In genomic region chr4:2963185-2964076, GRCh38 we compare ENCODE assay signal across 8 cellular contexts. TPM values are rescaled to one million over a fixed set of nuclear protein-coding genes. Genes with fewer than 3 reads are reported as not detected.
A peak's percentile ranks its signal among the peaks of the same experiment; 100 is the strongest.
DNase-seq lines count a peak whose midpoint lies in the region; ATAC-seq and TF ChIP-seq lines count a peak whose summit lies in the region.

TSS of gene GRK4 (plus strand) at chr4:2963571. CDS start at chr4:2964071, 500 bp downstream.
TSS of gene NOP14 (minus strand) at chr4:2963406. CDS start at chr4:2963319, 87 bp downstream.

- H3K27me3 ChIP-seq in ovary (no peaks in the 10 kb centered on the region), thyroid gland (no peaks in the 10 kb centered on the region)

- H3K4me3 ChIP-seq in ovary (peak within 1 kb of the TSS; percentile 100), thyroid gland (replicated peaks in 1 of 3) (peak within 1 kb of the TSS; percentile 54 to 99 (median 82))

- H3K27me3 Mint-ChIP-seq in activated naive CD8-positive, alpha-beta T cell treated with anti-CD3 and anti-CD28 coated beads, Interleukin-2, amount 10 ng/mL, durations not matched to agents 7 days and 5 days = peaks cover 3% of the 10 kb centered on the region

- TF ChIP-seq CTCF in GM12872 (IDR thresholded peaks at IDR 0.05; ENCODE audit: insufficient read depth, low read depth, low read length) = peak; percentile 28; the same call in 1 of the 3 replicates
- peak in 2 of 3 donors; percentile 46 to 48 for TF ChIP-seq CTCF in ovary (IDR thresholded peaks at IDR 0.05)
- peak in 4 of 6 experiments; percentile 16 to 43 (median 38) for TF ChIP-seq CTCF in thyroid gland (IDR thresholded peaks at IDR 0.05)

- no peaks in the 10 kb centered on the region for H3K9me3 Mint-ChIP-seq in activated naive CD8-positive, alpha-beta T cell treated with anti-CD3 and anti-CD28 coated beads, Interleukin-2, amount 10 ng/mL, durations not matched to agents 7 days and 5 days

- POLR2A ChIA-PET in activated naive CD8-positive, alpha-beta T cell treated with anti-CD3 and anti-CD28 coated beads, Interleukin-2, amount 10 ng/mL, durations not matched to agents 7 days and 5 days (lab: Charles Lee) = interaction anchor here (0.7 to 3.1 kb wide), 18 partner anchors 9 to 551 kb away, joined by 3 to 10 read pairs (median 4); partner anchors contain the start of genes HTT and TNIP2

- peaks cover 12% of the 10 kb centered on the region for H3K4me1 ChIP-seq in ovary (ENCODE audit: insufficient read depth)
- peaks cover 23 to 24% of the 10 kb centered on the region in 2 donors for H3K4me1 ChIP-seq in thyroid gland

- TF ChIP-seq EP300 in ovary (IDR thresholded peaks at IDR 0.05) = no peak

- WGBS in ovary, 3 donors = 0 to 1% (median 1%) methylated on average over 35 to 118 of the region's 118 CpGs
- WGBS in thyroid gland, 2 donors = 0 to 1% methylated on average over 6 to 38 of the region's 118 CpGs

- H3K36me3 Mint-ChIP-seq in activated naive CD8-positive, alpha-beta T cell treated with anti-CD3 and anti-CD28 coated beads, Interleukin-2, amount 10 ng/mL, durations not matched to agents 7 days and 5 days = peaks cover 5% of the 10 kb centered on the region

- peak; percentile 43 for TF ChIP-seq POLR2A in ovary (IDR thresholded peaks at IDR 0.05)
- peak; percentile 24 to 75 for TF ChIP-seq POLR2A in thyroid gland (IDR thresholded peaks at IDR 0.05)

- DNase-seq in NCI-H1105 (lab: John Stamatoyannopoulos, UW) (peak; percentile 91), SKM-1 (lab: John Stamatoyannopoulos, UW; ENCODE audit: unreplicated experiment) (peak; percentile 98), Right ventricle myocardium superior (peak; percentile 99), ovary (peak; percentile 97 to 98 (median 98)), thyroid gland (peak; percentile 97 to 98)
- peak; percentile 96 for DNase-seq in activated naive CD8-positive, alpha-beta T cell treated with anti-CD3 and anti-CD28 coated beads, Interleukin-2, amount 10 ng/mL, durations not matched to agents 7 days and 5 days

- H3K36me3 ChIP-seq in ovary = no peaks in the 10 kb centered on the region
- H3K36me3 ChIP-seq in thyroid gland = no peaks in the 10 kb centered on the region

- H3K9me3 ChIP-seq in ovary (no peaks in the 10 kb centered on the region), thyroid gland (no peaks in the 10 kb centered on the region)

- H3K27ac Mint-ChIP-seq in activated naive CD8-positive, alpha-beta T cell treated with anti-CD3 and anti-CD28 coated beads, Interleukin-2, amount 10 ng/mL, durations not matched to agents 7 days and 5 days = peak within 1 kb of the TSS; percentile 79

- ATAC-seq in HG02678 (IDR thresholded peaks at IDR 0.05; ENCODE audit: unreplicated experiment) = peak; percentile 89
- ATAC-seq in activated naive CD8-positive, alpha-beta T cell treated with anti-CD3 and anti-CD28 coated beads, Interleukin-2, amount 10 ng/mL, durations not matched to agents 7 days and 5 days (ENCODE audit: low read depth) = peak; percentile 86
- ATAC-seq in Right ventricle myocardium superior (ENCODE audit: poor library complexity) = peak; percentile 98

- intact Hi-C loops in Right ventricle myocardium superior (cut with DNase I) = no loop called here
- intact Hi-C loops in ovary (cut with DNase I) = loop anchor here in 1 of 4 donors (5.0 kb wide), 1 partner anchor 1714 kb away; no protein-coding TSS in a partner anchor
- intact Hi-C loops in thyroid gland (cut with DNase I) = no loop called here

- H3K27ac ChIP-seq in ovary (peak within 1 kb of the TSS; percentile 4 to 68), thyroid gland (peak within 1 kb of the TSS; percentile 5 to 84 (median 78))

- H3K4me1 Mint-ChIP-seq in activated naive CD8-positive, alpha-beta T cell treated with anti-CD3 and anti-CD28 coated beads, Interleukin-2, amount 10 ng/mL, durations not matched to agents 7 days and 5 days = peaks cover 31% of the 10 kb centered on the region

- H3K4me3 Mint-ChIP-seq in activated naive CD8-positive, alpha-beta T cell treated with anti-CD3 and anti-CD28 coated beads, Interleukin-2, amount 10 ng/mL, durations not matched to agents 7 days and 5 days = peak within 1 kb of the TSS; percentile 87

RNA-seq across cellular contexts. Expression of gene GRK4, which starts in this region (rescaled TPM):
- total RNA-seq in activated naive CD8-positive, alpha-beta T cell treated with anti-CD3 and anti-CD28 coated beads, Interleukin-2, amount 10 ng/mL, durations not matched to agents 7 days and 5 days = 1 to 10 TPM; 2.4 to 3.4 TPM
- total RNA-seq in Right ventricle myocardium superior (8.8 TPM), ovary (10 to 100 TPM in 2 of 7 donors, 1 to 10 TPM in 5; 5.1 to 17.6 (median 6.9) TPM), thyroid gland (10 to 100 TPM in 1 of 4 donors, 1 to 10 TPM in 3; 7.6 to 10.8 (median 9.1) TPM)
- polyA plus RNA-seq in ovary = 1 to 10 TPM; 3.3 to 7.9 TPM

RNA-seq across cellular contexts. Expression of gene NOP14, which starts in this region (rescaled TPM):
- 10 to 100 TPM; 36.8 to 40.3 TPM for total RNA-seq in activated naive CD8-positive, alpha-beta T cell treated with anti-CD3 and anti-CD28 coated beads, Interleukin-2, amount 10 ng/mL, durations not matched to agents 7 days and 5 days
- total RNA-seq in Right ventricle myocardium superior = 20.7 TPM
- 10 to 100 TPM; 13.6 to 39.7 (median 28.3) TPM for total RNA-seq in ovary
- polyA plus RNA-seq in ovary = 10 to 100 TPM; 18.3 to 30.9 TPM
- total RNA-seq in thyroid gland = 10 to 100 TPM; 18.4 to 24.8 (median 19.3) TPM

Comparison
In these comparisons a context has a peak if more than half of its experiments do, and no peak if none do; other contexts are left out.
1. Peak in every context shown above with its lines: DNase-seq, ATAC-seq, H3K4me3 ChIP-seq and H3K27ac ChIP-seq.